ENCODE assay signal across 28 cellular contexts in genomic region chr3:13148126-13148525, GRCh38.
"Had no signal": no experiment of that assay in that cellular context is flagged by ENCODE, and none has a peak within 500 bp of the region (broad histone marks: within the 10 kb centered on the region; RNA-seq: fewer than 3 reads in every experiment).

No MANE protein-coding gene starts in this region.

- H3K27ac Mint-ChIP-seq: activated CD4-positive, alpha-beta memory T cell treated with anti-CD3 and anti-CD28 coated beads, Interleukin-2, amount 10 ng/mL, durations not matched to agents 7 days and 5 days; activated CD8-positive, alpha-beta memory T cell treated with anti-CD3 and anti-CD28 coated beads, Interleukin-2, amount 10 ng/mL, durations not matched to agents 7 days and 5 days; dendritic cell treated with granulocyte-macrophage colony-stimulating factor and Interleukin-4, amounts not matched to agents 40 ng/mL and 50 ng/mL, for 4 days; endodermal cell; immature natural killer cell; stimulated activated effector memory CD8-positive, alpha-beta T cell treated with anti-CD3 and anti-CD28 coated beads, Interleukin-12 subunit alpha, Interleukin-12 subunit beta, amount 100 ng/mL, for 72 hours had no signal

- H3K4me1 ChIP-seq: stomach, tibial artery, upper lobe of right lung had no signal

- H3K9me3 Mint-ChIP-seq: activated CD4-positive, alpha-beta memory T cell treated with anti-CD3 and anti-CD28 coated beads, Interleukin-2, amount 10 ng/mL, durations not matched to agents 7 days and 5 days; activated naive CD4-positive, alpha-beta T cell treated with anti-CD3 and anti-CD28 coated beads, Interleukin-2, amount 50 U/mL, for 72 hours; dendritic cell treated with granulocyte-macrophage colony-stimulating factor and Interleukin-4, amounts not matched to agents 40 ng/mL and 50 ng/mL, for 4 days; immature natural killer cell; naive thymus-derived CD4-positive, alpha-beta T cell; neural crest cell; stimulated activated effector memory CD8-positive, alpha-beta T cell treated with anti-CD3 and anti-CD28 coated beads, Interleukin-12 subunit alpha, Interleukin-12 subunit beta, amount 100 ng/mL, for 72 hours had no signal

- DNase-seq: activated CD4-positive, alpha-beta memory T cell treated with anti-CD3 and anti-CD28 coated beads, Interleukin-2, amount 10 ng/mL, durations not matched to agents 7 days and 5 days; activated CD4-positive, alpha-beta T cell treated with anti-CD3 and anti-CD28 coated beads for 48 hours; activated CD8-positive, alpha-beta memory T cell treated with anti-CD3 and anti-CD28 coated beads, Interleukin-2, amount 10 ng/mL, durations not matched to agents 7 days and 5 days; activated naive CD4-positive, alpha-beta T cell; activated T-cell treated with anti-CD3 and anti-CD28 coated beads, Interleukin-2, amount 50 U/mL, for 48 hours; amniotic stem cell; brain microvascular endothelial cell; caudate nucleus; foreskin fibroblast; hypothalamus; immature natural killer cell; midbrain; naive thymus-derived CD4-positive, alpha-beta T cell; nucleus accumbens; right cardiac atrium; stimulated activated CD4-positive, alpha-beta T cell treated with anti-CD3 and anti-CD28 coated beads, Interleukin-12 subunit alpha, Interleukin-12 subunit beta, amount 100 ng/mL, for 4 hours; stimulated activated CD4-positive, alpha-beta T cell treated with anti-CD3 and anti-CD28 coated beads, Interleukin-4, amount 100 ng/mL, for 24 hours; stomach had no signal

- H3K4me3 Mint-ChIP-seq: activated CD4-positive, alpha-beta memory T cell treated with anti-CD3 and anti-CD28 coated beads, Interleukin-2, amount 10 ng/mL, durations not matched to agents 7 days and 5 days; activated CD8-positive, alpha-beta memory T cell treated with anti-CD3 and anti-CD28 coated beads, Interleukin-2, amount 10 ng/mL, durations not matched to agents 7 days and 5 days; dendritic cell treated with granulocyte-macrophage colony-stimulating factor and Interleukin-4, amounts not matched to agents 40 ng/mL and 50 ng/mL, for 4 days; endodermal cell; immature natural killer cell; neural crest cell; stimulated activated effector memory CD8-positive, alpha-beta T cell treated with anti-CD3 and anti-CD28 coated beads, Interleukin-12 subunit alpha, Interleukin-12 subunit beta, amount 100 ng/mL, for 72 hours had no signal

- H3K9me3 ChIP-seq: tibial artery, upper lobe of right lung had no signal

- ATAC-seq: activated CD4-positive, CD25-positive, alpha-beta regulatory T cell treated with anti-CD3 and anti-CD28 coated beads, Interleukin-2, amount 50 U/mL, for 24 hours; activated CD8-positive, alpha-beta memory T cell treated with anti-CD3 and anti-CD28 coated beads, Interleukin-2, amount 10 ng/mL, durations not matched to agents 7 days and 5 days; activated naive CD4-positive, alpha-beta T cell treated with anti-CD3 and anti-CD28 coated beads, Interleukin-2, amount 50 U/mL, for 72 hours; esophagus mucosa; naive thymus-derived CD4-positive, alpha-beta T cell; right cardiac atrium; SK-N-SH treated with all-trans-retinoic acid at 6 μM for 48 hours; stimulated activated effector memory CD8-positive, alpha-beta T cell treated with anti-CD3 and anti-CD28 coated beads, Interleukin-12 subunit alpha, Interleukin-12 subunit beta, amount 100 ng/mL, for 72 hours; upper lobe of right lung had no signal

- H3K4me3 ChIP-seq: stomach, tibial artery, upper lobe of right lung had no signal

- H3K27ac ChIP-seq: brain microvascular endothelial cell, stomach, tibial artery, upper lobe of right lung had no signal

- H3K27me3 ChIP-seq: brain microvascular endothelial cell, upper lobe of right lung had no signal

- H3K36me3 Mint-ChIP-seq: activated CD8-positive, alpha-beta memory T cell treated with anti-CD3 and anti-CD28 coated beads, Interleukin-2, amount 10 ng/mL, durations not matched to agents 7 days and 5 days; activated naive CD4-positive, alpha-beta T cell treated with anti-CD3 and anti-CD28 coated beads, Interleukin-2, amount 50 U/mL, for 72 hours; immature natural killer cell; stimulated activated effector memory CD8-positive, alpha-beta T cell treated with anti-CD3 and anti-CD28 coated beads, Interleukin-12 subunit alpha, Interleukin-12 subunit beta, amount 100 ng/mL, for 72 hours had no signal

- H3K36me3 ChIP-seq: brain microvascular endothelial cell, stomach, tibial artery, upper lobe of right lung had no signal

- H3K4me1 Mint-ChIP-seq: endodermal cell, neural crest cell had no signal
